8 cellular contexts compared by ENCODE assay signal in the genomic region with DNA sequence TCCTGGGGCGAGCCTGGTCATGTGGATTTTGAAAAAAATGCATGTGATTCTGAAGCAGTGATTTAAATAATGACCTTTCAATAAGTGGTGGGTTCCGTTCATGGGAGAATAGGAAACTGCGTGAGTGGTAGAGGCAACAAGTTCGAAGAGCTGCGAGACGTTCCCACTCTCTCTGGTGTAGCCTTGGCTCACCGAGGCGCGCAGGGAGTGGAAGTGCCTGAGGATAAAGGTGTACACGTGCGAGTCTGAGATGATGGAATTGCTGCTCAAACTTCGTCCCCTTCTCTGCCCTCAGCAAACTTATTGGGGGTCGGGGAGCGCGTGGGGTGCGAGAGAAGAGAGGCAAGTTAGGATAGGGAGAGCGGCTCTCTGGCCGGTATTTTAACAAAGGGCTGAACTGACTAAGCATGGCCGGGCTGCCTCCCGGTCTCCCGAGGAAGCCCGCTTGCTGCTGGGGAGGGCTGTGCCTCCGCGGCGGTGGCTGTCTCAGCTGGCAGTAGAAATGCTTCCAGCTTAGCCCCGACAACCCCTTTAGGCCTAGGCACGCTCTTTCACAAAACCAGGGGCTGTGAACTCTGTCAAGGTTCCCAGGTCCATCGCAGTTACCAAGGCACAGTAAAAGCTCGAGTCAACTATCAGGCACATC. TPM values are rescaled to one million over a fixed set of nuclear protein-coding genes. Genes with fewer than 3 reads are reported as not detected.
DNase-seq lines count a peak whose midpoint lies in the region; ATAC-seq and TF ChIP-seq lines count a peak whose summit lies in the region.

No MANE protein-coding gene starts in this region.

- H3K4me1 ChIP-seq in breast epithelium: peaks cover 0 to 8% of the 10 kb centered on the region in 2 donors

- no peak for TF ChIP-seq POLR2A in breast epithelium (IDR thresholded peaks at IDR 0.05)

- H3K27me3 ChIP-seq in breast epithelium: no peaks in the 10 kb centered on the region

- H3K9me3 ChIP-seq in breast epithelium: no peaks in the 10 kb centered on the region

- ATAC-seq in GM19397 (IDR thresholded peaks at IDR 0.05; ENCODE audit: unreplicated experiment): peak; percentile 10
- ATAC-seq in HG03457 (IDR thresholded peaks at IDR 0.05; ENCODE audit: unreplicated experiment): peak; percentile 11

- H3K27ac ChIP-seq in breast epithelium: peak overlapping the region; percentile 98 to 99

- intact Hi-C loops in breast epithelium (cut with DNase I; ENCODE audit: low total_unique reads): no loop called here

- no peaks in the 10 kb centered on the region for H3K36me3 ChIP-seq in breast epithelium

- DNase-seq in CMK (ENCODE audit: low read depth) (peak; percentile 20), T1000 (lab: John Stamatoyannopoulos, UW) (peak; percentile 53), breast epithelium (ENCODE audit: low spot score in 2 of 2) (peak; percentile 35 to 55), kidney tubule cell (ENCODE audit: low spot score) (peak; percentile 49), SW 1271 (lab: John Stamatoyannopoulos, UW) (no peak)
- DNase-seq in stimulated activated CD4-positive, alpha-beta T cell treated with anti-CD3 and anti-CD28 coated beads, Interleukin-4, amount 100 ng/mL, for 1 hour: peak; percentile 32

- H3K4me3 ChIP-seq in breast epithelium: peak overlapping the region; percentile 86 to 94 (median 91)

- no peak for TF ChIP-seq CTCF in breast epithelium (IDR thresholded peaks at IDR 0.05)

RNA-seq across cellular contexts. Expression of a gene that starts 0.9 kb away (rescaled TPM):
- 100 to 1,000 TPM in 1 of 3 donors, 10 to 100 TPM in 2; 70.2 to 105 (median 96.0) TPM for total RNA-seq in breast epithelium

RNA-seq across cellular contexts. Expression of a gene that starts 22.5 kb away (rescaled TPM):
- total RNA-seq in breast epithelium: 100 to 1,000 TPM in 1 of 3 donors, 10 to 100 TPM in 2; 88.5 to 111 (median 94.1) TPM

RNA-seq across cellular contexts. Expression of a gene that starts 33.2 kb away (rescaled TPM):
- total RNA-seq in breast epithelium: 1 to 10 TPM; 3.1 to 6.6 (median 3.2) TPM

Comparison
In these comparisons a context has a peak if more than half of its experiments do, and no peak if none do; other contexts are left out.
1. DNase-seq: peak in CMK (single experiment), T1000 (single experiment), breast epithelium (2 of 2), kidney tubule cell (single experiment) and stimulated activated CD4-positive, alpha-beta T cell treated with anti-CD3 and anti-CD28 coated beads, Interleukin-4, amount 100 ng/mL, for 1 hour (single experiment); none in SW 1271 (0 of 2).